ENCODE assay signal across 8 cellular contexts in genomic region chr16:2341456-2342447, GRCh38. TPM values are rescaled to one million over a fixed set of nuclear protein-coding genes. Genes with fewer than 3 reads are reported as not detected.
A peak's percentile ranks its signal among the peaks of the same experiment; 100 is the strongest.
DNase-seq lines count a peak whose midpoint lies in the region; ATAC-seq and TF ChIP-seq lines count a peak whose summit lies in the region.

No MANE protein-coding gene starts in this region.

- H3K9me3 Mint-ChIP-seq in memory B cell: no peaks in the 10 kb centered on the region

- TF ChIP-seq CTCF in body of pancreas (IDR thresholded peaks at IDR 0.05): no peak
- no peak for TF ChIP-seq CTCF in suprapubic skin (IDR thresholded peaks at IDR 0.05)

- H3K27ac ChIP-seq in body of pancreas: no peak overlapping the region
- no peak overlapping the region for H3K27ac ChIP-seq in suprapubic skin

- H3K9me3 ChIP-seq in body of pancreas (no peaks in the 10 kb centered on the region), suprapubic skin (no peaks in the 10 kb centered on the region)

- peaks cover 6% of the 10 kb centered on the region for H3K4me1 Mint-ChIP-seq in memory B cell

- DNase-seq in activated effector memory CD4-positive, alpha-beta T cell treated with anti-CD3 and anti-CD28 coated beads, Interleukin-2, amount 50 U/mL, for 16 hours: peak; percentile 65
- no peak for DNase-seq in activated effector memory CD4-positive, alpha-beta T cell treated with Interleukin-2 at 50 U/mL for 16 hours
- DNase-seq in body of pancreas: peak in 3 of 4 donors; percentile 11 to 23 (median 19)
- peak; percentile 12 to 32 for DNase-seq in memory B cell (ENCODE audit: low spot score in 2 of 2)
- DNase-seq in suprapubic skin (ENCODE audit: low spot score in 2 of 2): peak in 1 of 2 donors; percentile 77
- no peak for DNase-seq in midbrain (lab: John Stamatoyannopoulos, UW)

- no peak for TF ChIP-seq EP300 in suprapubic skin (IDR thresholded peaks at IDR 0.05)

- no peak for TF ChIP-seq POLR2A in body of pancreas (IDR thresholded peaks at IDR 0.05)
- no peak for TF ChIP-seq POLR2A in suprapubic skin (IDR thresholded peaks at IDR 0.05)

- H3K27me3 ChIP-seq in body of pancreas (no peaks in the 10 kb centered on the region), suprapubic skin (no peaks in the 10 kb centered on the region)

- H3K4me3 ChIP-seq in body of pancreas: no peak overlapping the region
- peak overlapping the region; percentile 19 for H3K4me3 ChIP-seq in suprapubic skin

- no peak overlapping the region for H3K4me3 Mint-ChIP-seq in memory B cell

- H3K36me3 Mint-ChIP-seq in memory B cell: no peaks in the 10 kb centered on the region

- H3K36me3 ChIP-seq in body of pancreas (replicated peaks in 1 of 2; ENCODE audit: insufficient read depth in 1 of 2, low read depth in 2 of 2): no peaks in the 10 kb centered on the region
- no peaks in the 10 kb centered on the region for H3K36me3 ChIP-seq in suprapubic skin

- peaks cover 16% of the 10 kb centered on the region for H3K4me1 ChIP-seq in body of pancreas
- peaks cover 29% of the 10 kb centered on the region for H3K4me1 ChIP-seq in suprapubic skin

- no peak overlapping the region for H3K27ac Mint-ChIP-seq in memory B cell

- ATAC-seq in body of pancreas (no peak), memory B cell (ENCODE audit: low read depth) (no peak), GM18511 (IDR thresholded peaks at IDR 0.05; ENCODE audit: unreplicated experiment) (no peak), GM18873 (IDR thresholded peaks at IDR 0.05; ENCODE audit: low FRiP score, unreplicated experiment) (no peak)

- 32 to 53% methylated on average over 29 to 38 of the region's 77 CpGs for WGBS in body of pancreas, 2 donors
- WGBS in suprapubic skin: 35% methylated on average over 30 of the region's 77 CpGs

- H3K27me3 Mint-ChIP-seq in memory B cell: no peaks in the 10 kb centered on the region

- intact Hi-C loops in body of pancreas (cut with DNase I): no loop called here

RNA-seq across cellular contexts. Expression of gene ABCA3, which starts 1.2 kb away (rescaled TPM):
- total RNA-seq in body of pancreas: 10 to 100 TPM; 13.8 to 21.0 TPM
- 10 to 100 TPM in 2 of 4 donors, 1 to 10 TPM in 2; 6.8 to 17.9 (median 11.0) TPM for total RNA-seq in suprapubic skin

Comparison
In these comparisons a context has a peak if more than half of its experiments do, and no peak if none do; other contexts are left out.
1. DNase-seq: peak in activated effector memory CD4-positive, alpha-beta T cell treated with anti-CD3 and anti-CD28 coated beads, Interleukin-2, amount 50 U/mL, for 16 hours (single experiment), body of pancreas (3 of 4) and memory B cell (2 of 2); none in activated effector memory CD4-positive, alpha-beta T cell treated with Interleukin-2 at 50 U/mL for 16 hours (single experiment) and midbrain (single experiment).